ENCODE assay signal across 15 cellular contexts in genomic region chr5:174273325-174273724, GRCh38.
A peak's percentile ranks its signal among the peaks of the same experiment; 100 is the strongest.
DNase-seq lines count a peak whose midpoint lies in the region; ATAC-seq and TF ChIP-seq lines count a peak whose summit lies in the region.
"Had no signal": no experiment of that assay in that cellular context is flagged by ENCODE, and none has a peak within 500 bp of the region (broad histone marks: within the 10 kb centered on the region; RNA-seq: fewer than 3 reads in every experiment).

No MANE protein-coding gene starts in this region.

- peak overlapping the region in 2 of 8 donors; percentile 36 to 41 for H3K27ac ChIP-seq in spleen
- H3K27ac ChIP-seq: dorsolateral prefrontal cortex, gastroesophageal sphincter, neutrophil had no signal

- no peaks in the 10 kb centered on the region for H3K36me3 Mint-ChIP-seq in type B pancreatic cell
- H3K36me3 Mint-ChIP-seq: CD4-positive, alpha-beta memory T cell had no signal

- no peak overlapping the region for H3K4me3 Mint-ChIP-seq in type B pancreatic cell
- H3K4me3 Mint-ChIP-seq: CD4-positive, alpha-beta memory T cell; T-helper 1 cell treated with Interleukin-12 subunit alpha and Interleukin-12 subunit beta and Interleukin-4 antibody, amounts not matched to agents 30 μg/mL and 1 μg/mL, for 36 hours had no signal

- intact Hi-C loops in head of caudate nucleus (cut with DNase I) = no loop called here
- intact Hi-C loops in spleen (cut with DNase I; ENCODE audit: low total_unique reads) = no loop called here

- no peak for TF ChIP-seq POLR2A in spleen (IDR thresholded peaks at IDR 0.05)

- peak; percentile 87 for ATAC-seq in GM18868 (IDR thresholded peaks at IDR 0.05; ENCODE audit: unreplicated experiment)
- ATAC-seq in GM21528 (IDR thresholded peaks at IDR 0.05; ENCODE audit: low FRiP score, unreplicated experiment) = peak; percentile 92
- ATAC-seq in HG03064 (IDR thresholded peaks at IDR 0.05; ENCODE audit: low read depth, unreplicated experiment) = peak; percentile 88
- ATAC-seq: gastroesophageal sphincter, left lobe of liver had no signal

- H3K27me3 Mint-ChIP-seq in type B pancreatic cell = peaks cover 37% of the 10 kb centered on the region

- H3K36me3 ChIP-seq in spleen = no peaks in the 10 kb centered on the region
- H3K36me3 ChIP-seq: gastroesophageal sphincter, neutrophil had no signal

- H3K4me1 Mint-ChIP-seq in type B pancreatic cell (ENCODE audit: unreplicated experiment) = no peaks in the 10 kb centered on the region
- H3K4me1 Mint-ChIP-seq: CD4-positive, alpha-beta memory T cell had no signal

- no peaks in the 10 kb centered on the region for H3K27me3 ChIP-seq in spleen (replicated peaks in 1 of 7)
- H3K27me3 ChIP-seq: dorsolateral prefrontal cortex, gastroesophageal sphincter, neutrophil had no signal

- 66 to 74% (median 68%) methylated on average over 4 of the region's 4 CpGs for WGBS in spleen, 5 donors

- no peaks in the 10 kb centered on the region for H3K4me1 ChIP-seq in spleen
- H3K4me1 ChIP-seq: gastroesophageal sphincter had no signal

- no peak for TF ChIP-seq CTCF in spleen (IDR thresholded peaks at IDR 0.05 in 8 of 11, conservative IDR thresholded peaks at IDR 0.05 in 3 of 11)
- TF ChIP-seq CTCF in type B pancreatic cell (conservative IDR thresholded peaks at IDR 0.05) = no peak

- H3K9me3 ChIP-seq in spleen = peaks cover 0 to 16% (median 10%) of the 10 kb centered on the region in 8 donors

- no peaks in the 10 kb centered on the region for H3K9me3 Mint-ChIP-seq in type B pancreatic cell
- H3K9me3 Mint-ChIP-seq: T-helper 1 cell treated with Interleukin-12 subunit alpha and Interleukin-12 subunit beta and Interleukin-4 antibody, amounts not matched to agents 30 μg/mL and 1 μg/mL, for 36 hours had no signal

- no peak overlapping the region for H3K4me3 ChIP-seq in spleen
- H3K4me3 ChIP-seq: dorsolateral prefrontal cortex, gastroesophageal sphincter had no signal

- H3K27ac Mint-ChIP-seq in type B pancreatic cell = no peak overlapping the region
- H3K27ac Mint-ChIP-seq: CD4-positive, alpha-beta memory T cell; T-helper 1 cell treated with Interleukin-12 subunit alpha and Interleukin-12 subunit beta and Interleukin-4 antibody, amounts not matched to agents 30 μg/mL and 1 μg/mL, for 36 hours had no signal

- DNase-seq in head of caudate nucleus (peak in 22 of 42 donors; percentile 10 to 71 (median 42)), inferior parietal cortex (ENCODE audit: extremely low spot score) (no peak), spleen (no peak), type B pancreatic cell (ENCODE audit: extremely low spot score, unreplicated experiment) (no peak), T-helper 2 cell (no peak)
- DNase-seq: CD4-positive, alpha-beta memory T cell; dorsolateral prefrontal cortex; NCI-H187 had no signal

Comparison
In these comparisons a context has a peak if more than half of its experiments do, and no peak if none do; other contexts are left out.
1. DNase-seq: peak in head of caudate nucleus (22 of 42); none in inferior parietal cortex (single experiment), spleen (single experiment), type B pancreatic cell (single experiment) and T-helper 2 cell (0 of 5).
2. Peak in every context shown above with its lines, with median percentiles within 50 percentile points of each other: ATAC-seq.